15 cellular contexts compared by ENCODE assay signal in the genomic region with DNA sequence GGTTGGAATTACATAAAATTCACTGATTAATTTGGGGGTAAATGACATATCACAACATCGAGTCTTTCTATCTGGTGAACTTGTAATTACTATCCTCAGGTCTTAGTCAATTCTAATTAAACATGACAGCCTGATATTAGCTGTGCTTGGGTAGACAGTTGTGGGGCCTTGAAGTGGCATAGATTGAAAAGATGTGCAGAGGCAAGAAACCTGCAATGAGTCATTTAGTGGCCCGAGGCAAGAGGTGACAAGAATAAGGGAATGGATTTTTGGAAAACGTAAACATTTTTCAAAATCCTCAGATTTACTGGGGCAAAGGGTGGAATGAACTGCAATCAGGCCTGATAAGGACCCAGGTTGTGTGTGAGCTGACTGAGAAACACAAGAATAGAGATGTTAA. TPM values are rescaled to one million over a fixed set of nuclear protein-coding genes. Genes with fewer than 3 reads are reported as not detected.
A peak's percentile ranks its signal among the peaks of the same experiment; 100 is the strongest.
DNase-seq lines count a peak whose midpoint lies in the region; FAIRE-seq and TF ChIP-seq lines count a peak whose summit lies in the region.
"Had no signal": no experiment of that assay in that cellular context is flagged by ENCODE, and none has a peak within 500 bp of the region (broad histone marks: within the 10 kb centered on the region; RNA-seq: fewer than 3 reads in every experiment).

No MANE protein-coding gene starts in this region.

- no peak overlapping the region for H2BK5ac ChIP-seq in trophoblast cell (ENCODE audit: low read depth, low read length, poor library complexity)

- intact Hi-C loops in Caco-2 (cut with micrococcal nuclease; ENCODE audit: unreplicated experiment) (loop anchor here (1.0 kb wide), 1 partner anchor 29 kb away; the partner anchor contains the start of gene ULK4), kidney (cut with DNase I) (no loop called here), tibial artery (cut with DNase I; ENCODE audit: low total_unique reads) (loop anchor here (10.0 kb wide), 1 partner anchor 87 kb away; no protein-coding TSS in a partner anchor)

- H4K91ac ChIP-seq in trophoblast cell (ENCODE audit: low read depth, low read length): no peak overlapping the region

- H3K27me3 ChIP-seq in Caco-2 (replicated peaks; ENCODE audit: control insufficient read depth, insufficient read depth, low read length) (no peaks in the 10 kb centered on the region), bronchial epithelial cell (ENCODE audit: control insufficient read depth, insufficient read depth, low read length) (no peaks in the 10 kb centered on the region), trophoblast cell (ENCODE audit: insufficient read depth, low read length) (no peaks in the 10 kb centered on the region), tibial artery (no peaks in the 10 kb centered on the region)

- H3K9me3 Mint-ChIP-seq in Caco-2 (ENCODE audit: unreplicated experiment): no peaks in the 10 kb centered on the region
- H3K9me3 Mint-ChIP-seq: CD8-positive, alpha-beta memory T cell had no signal

- TF ChIP-seq CTCF in Caco-2 (IDR thresholded peaks at IDR 0.05; ENCODE audit: insufficient read depth in 1 of 2, low read depth in 1 of 2, low read length in 1 of 2, severe bottlenecking in 1 of 2, unreplicated experiment in 1 of 2): no peak
- no peak for TF ChIP-seq CTCF in bronchial epithelial cell (IDR thresholded peaks at IDR 0.05; ENCODE audit: insufficient read depth, low read length, severe bottlenecking)
- TF ChIP-seq CTCF in kidney (IDR thresholded peaks at IDR 0.05; ENCODE audit: borderline replicate concordance, extremely low read depth, insufficient read depth): no peak
- TF ChIP-seq CTCF in tibial artery (IDR thresholded peaks at IDR 0.05): no peak

- H3K18ac ChIP-seq in trophoblast cell (ENCODE audit: low read length): no peak overlapping the region

- CTCF ChIA-PET in Caco-2 (lab: Charles Lee): no interaction called here

- H3K9ac ChIP-seq in trophoblast cell (ENCODE audit: low read length): no peak overlapping the region
- H3K9ac ChIP-seq in kidney (ENCODE audit: low read length in 2 of 2): no peak overlapping the region
- H3K9ac ChIP-seq: GM23248 had no signal

- no peak overlapping the region for H4K8ac ChIP-seq in trophoblast cell (ENCODE audit: low read depth, low read length)

- H3K4me3 ChIP-seq in Caco-2 (ENCODE audit: low read depth, low read length) (no peak overlapping the region), bronchial epithelial cell (ENCODE audit: low read depth, low read length) (no peak overlapping the region), trophoblast cell (ENCODE audit: low read depth, low read length) (no peak overlapping the region), kidney (ENCODE audit: low read length in 2 of 2) (no peak overlapping the region), tibial artery (no peak overlapping the region)
- H3K4me3 ChIP-seq: A549, GM12878, GM23248 had no signal

- H3K36me3 ChIP-seq in Caco-2 (ENCODE audit: control insufficient read depth, insufficient read depth, low read length) (no peaks in the 10 kb centered on the region), bronchial epithelial cell (ENCODE audit: control insufficient read depth, insufficient read depth, low read length) (no peaks in the 10 kb centered on the region), trophoblast cell (ENCODE audit: control insufficient read depth in 1 of 2, insufficient read depth in 2 of 2, low read length in 2 of 2) (no peaks in the 10 kb centered on the region), kidney (ENCODE audit: control insufficient read depth in 1 of 2, insufficient read depth in 2 of 2, low read length in 2 of 2) (no peaks in the 10 kb centered on the region), tibial artery (no peaks in the 10 kb centered on the region)

- no peak overlapping the region for H4K12ac ChIP-seq in trophoblast cell (ENCODE audit: low read depth, low read length)

- no CpG with 5 or more reads among the region's 3 CpGs for WGBS in trophoblast cell (ENCODE audit: extremely low coverage, insufficient coverage, insufficient read length)

- no peaks in the 10 kb centered on the region for H3K79me2 ChIP-seq in trophoblast cell (ENCODE audit: control insufficient read depth, insufficient read depth, low read length, poor library complexity)

- peak overlapping the region; percentile 5 for H3K4me3 Mint-ChIP-seq in Caco-2 (ENCODE audit: unreplicated experiment)
- H3K4me3 Mint-ChIP-seq: CD14-positive monocyte; CD8-positive, alpha-beta memory T cell had no signal

- H3K4ac ChIP-seq in trophoblast cell (ENCODE audit: low read depth, low read length): no peak overlapping the region

- H3K9me3 ChIP-seq in Caco-2 (peaks cover 4% of the 10 kb centered on the region; the same call in 1 of the 2 replicates), trophoblast cell (ENCODE audit: insufficient read depth, low read depth, low read length) (no peaks in the 10 kb centered on the region), kidney (ENCODE audit: control insufficient read depth in 1 of 2, low read length in 2 of 2) (no peaks in the 10 kb centered on the region), tibial artery (no peaks in the 10 kb centered on the region)
- H3K9me3 ChIP-seq: A549 had no signal

- H2AFZ ChIP-seq in trophoblast cell (ENCODE audit: insufficient read depth, low read length, poor library complexity): no peak overlapping the region
- H2AFZ ChIP-seq: GM23248 had no signal

- peak; percentile 45 to 61 for DNase-seq in Caco-2
- peak; percentile 69 for DNase-seq in M059J (ENCODE audit: low read depth)
- peak; percentile 14 for DNase-seq in bronchial epithelial cell (ENCODE audit: low read depth)
- DNase-seq in trophoblast cell: peak; percentile 93 to 100
- no peak for DNase-seq in activated CD4-positive, alpha-beta T cell treated with anti-CD3 and anti-CD28 coated beads for 48 hours
- no peak for DNase-seq in kidney
- no peak for DNase-seq in NCI-H524 treated with DMSO at 0.1 percent for 48 hours (lab: John Stamatoyannopoulos, UW)
- no peak for DNase-seq in tibial artery
- DNase-seq: CD8-positive, alpha-beta memory T cell; DMS79; GM23248 had no signal

- no peak overlapping the region for H2BK120ac ChIP-seq in trophoblast cell (ENCODE audit: insufficient read depth, low read length, poor library complexity)

- H3K4me1 ChIP-seq in Caco-2: peaks cover 32% of the 10 kb centered on the region
- H3K4me1 ChIP-seq in trophoblast cell (ENCODE audit: control insufficient read depth in 1 of 2, insufficient read depth in 2 of 2, low read length in 2 of 2): peaks cover 0 to 6% of the 10 kb centered on the region in 2 experiments
- no peaks in the 10 kb centered on the region for H3K4me1 ChIP-seq in kidney (ENCODE audit: control insufficient read depth in 1 of 2, insufficient read depth in 1 of 2, low read depth in 1 of 2, low read length in 2 of 2)
- H3K4me1 ChIP-seq in tibial artery: no peaks in the 10 kb centered on the region
- H3K4me1 ChIP-seq: A549 had no signal

- H3K27me3 Mint-ChIP-seq in Caco-2 (ENCODE audit: insufficient read depth, unreplicated experiment): no peaks in the 10 kb centered on the region

- no peak for FAIRE-seq in bronchial epithelial cell (lab: Jason Lieb, UNC)
- FAIRE-seq in kidney (lab: Jason Lieb, UNC): no peak
- FAIRE-seq: A549, GM12878, H54 had no signal

- no peak overlapping the region for H2AK5ac ChIP-seq in trophoblast cell (ENCODE audit: low read length)

- H3K27ac Mint-ChIP-seq in Caco-2 (ENCODE audit: unreplicated experiment): peak overlapping the region; percentile 30
- H3K27ac Mint-ChIP-seq: CD14-positive monocyte; CD8-positive, alpha-beta memory T cell had no signal

- H3K23ac ChIP-seq in trophoblast cell (ENCODE audit: low read length): no peak overlapping the region

- peaks cover 21% of the 10 kb centered on the region for H3K4me1 Mint-ChIP-seq in Caco-2 (ENCODE audit: low read depth, unreplicated experiment)
- H3K4me1 Mint-ChIP-seq: CD8-positive, alpha-beta memory T cell had no signal

- no peaks in the 10 kb centered on the region for H3K36me3 Mint-ChIP-seq in Caco-2 (ENCODE audit: insufficient read depth, unreplicated experiment)
- H3K36me3 Mint-ChIP-seq: CD14-positive monocyte; CD8-positive, alpha-beta memory T cell had no signal

- H3K14ac ChIP-seq in trophoblast cell (ENCODE audit: low read length): no peak overlapping the region

- H2BK12ac ChIP-seq in trophoblast cell (ENCODE audit: low read length): no peak overlapping the region

- H3K27ac ChIP-seq in trophoblast cell (ENCODE audit: low read depth, low read length) (no peak overlapping the region), kidney (ENCODE audit: low read depth in 2 of 2, low read length in 2 of 2) (no peak overlapping the region), tibial artery (no peak overlapping the region)
- H3K27ac ChIP-seq: A549, GM23248 had no signal

- POLR2A ChIA-PET in Caco-2 (lab: Charles Lee): no interaction called here

- BruUV-seq in Caco-2 (replicated peaks; lab: Mats Ljungman, UMichigan): no TSS peak

- peaks cover 10% of the 10 kb centered on the region for H3K79me1 ChIP-seq in trophoblast cell (ENCODE audit: low read length)

- no peak overlapping the region for H3K4me2 ChIP-seq in trophoblast cell (ENCODE audit: low read length)
- H3K4me2 ChIP-seq: A549 had no signal

RNA-seq across cellular contexts. Expression of gene ULK4, which starts 29.5 kb away (rescaled TPM):
- 4.2 and 4.6 TPM in 2 replicates for total RNA-seq in Caco-2 (2022)
- total RNA-seq in M059J (2014; rRNA removed; shearing (Covaris generic)): 8.4 and 9.1 TPM in 2 replicates
- 3.9 and 6.4 TPM in 2 replicates for total RNA-seq in bronchial epithelial cell
- 2.4 and 2.6 TPM in 2 replicates for polyA plus RNA-seq in trophoblast cell (2013)
- total RNA-seq in kidney: 20.5 TPM
- polyA plus RNA-seq in kidney (ENCODE audit: insufficient read depth, low read depth, low replicate concordance): 4.6 TPM

Comparison
In these comparisons a context has a peak if more than half of its experiments do, and no peak if none do; other contexts are left out.
1. DNase-seq: peak in Caco-2 (2 of 2), M059J (single experiment), bronchial epithelial cell (single experiment) and trophoblast cell (2 of 2); none in activated CD4-positive, alpha-beta T cell treated with anti-CD3 and anti-CD28 coated beads for 48 hours (single experiment), kidney (single experiment), NCI-H524 treated with DMSO at 0.1 percent for 48 hours (single experiment) and tibial artery (0 of 2).